14 cellular contexts compared by ENCODE assay signal in the genomic region with DNA sequence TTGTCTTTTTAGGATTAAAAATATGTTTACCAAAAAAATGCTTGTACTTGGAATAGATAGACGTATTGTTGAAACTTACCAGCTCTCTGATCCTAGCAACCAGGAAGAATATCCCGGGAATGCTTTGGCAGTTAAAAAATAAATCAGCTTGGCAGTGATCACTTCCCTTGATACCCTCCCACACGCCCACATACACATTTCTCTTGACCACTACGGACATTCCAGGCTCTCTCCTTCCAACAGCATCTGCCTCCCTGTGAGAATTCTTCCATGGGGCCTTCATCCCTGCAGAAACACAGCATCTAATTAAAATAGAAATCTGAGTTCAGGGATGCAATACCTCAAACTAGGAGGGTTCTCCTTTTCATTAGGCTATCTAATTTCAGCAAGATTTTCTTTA. TPM values are rescaled to one million over a fixed set of nuclear protein-coding genes. Genes with fewer than 3 reads are reported as not detected.
DNase-seq lines count a peak whose midpoint lies in the region; ATAC-seq, FAIRE-seq and TF ChIP-seq lines count a peak whose summit lies in the region.
"Had no signal": no experiment of that assay in that cellular context is flagged by ENCODE, and none has a peak within 500 bp of the region (broad histone marks: within the 10 kb centered on the region; RNA-seq: fewer than 3 reads in every experiment).

No MANE protein-coding gene starts in this region.

- intact Hi-C loops in HCT116 (cut with micrococcal nuclease), result loop anchor here (2.0 to 10.0 kb wide), 2 partner anchors 107 to 457 kb away; a partner anchor contains a TSS
- intact Hi-C loops in CD8-positive, alpha-beta T cell (cut with DNase I, micrococcal nuclease), result no loop called here

- H3K4me3 Mint-ChIP-seq in astrocyte (ENCODE audit: unreplicated experiment), result peak overlapping the region; percentile 67
- no peak overlapping the region for H3K4me3 Mint-ChIP-seq in CD8-positive, alpha-beta T cell
- H3K4me3 Mint-ChIP-seq: GM23338 had no signal

- BruUV-seq in HCT116 (replicated peaks; lab: Mats Ljungman, UMichigan), result no TSS peak

- H3K4me3 ChIP-seq in HCT116 (replicated peaks in 1 of 2; ENCODE audit: low read depth in 1 of 2, low read length in 2 of 2) (0 out of 4 replicates have a peak overlapping the region, but pooled peaks of 1 of the 2 experiments have one; percentile 14), astrocyte (ENCODE audit: insufficient read depth, low read depth, low read length) (no peak overlapping the region), skeletal muscle satellite cell (ENCODE audit: low read length) (peak overlapping the region; percentile 24)
- no peak overlapping the region for H3K4me3 ChIP-seq in CD8-positive, alpha-beta T cell (ENCODE audit: low read depth, low read length)
- H3K4me3 ChIP-seq: ascending aorta, GM23338, upper lobe of right lung had no signal

- H3K36me3 Mint-ChIP-seq in astrocyte (ENCODE audit: low read depth, unreplicated experiment), result no peaks in the 10 kb centered on the region
- H3K36me3 Mint-ChIP-seq in CD8-positive, alpha-beta T cell, result no peaks in the 10 kb centered on the region

- H3K79me2 ChIP-seq in HCT116 (ENCODE audit: insufficient read depth, low read length) (no peaks in the 10 kb centered on the region), astrocyte (ENCODE audit: insufficient read depth, low read length) (no peaks in the 10 kb centered on the region)

- peaks cover 45% of the 10 kb centered on the region for H3K4me1 Mint-ChIP-seq in astrocyte (ENCODE audit: low read depth, unreplicated experiment)
- no peaks in the 10 kb centered on the region for H3K4me1 Mint-ChIP-seq in CD8-positive, alpha-beta T cell (ENCODE audit: low read depth)
- H3K4me1 Mint-ChIP-seq: GM23338 had no signal

- CTCF ChIA-PET in HCT116 (lab: Charles Lee), result interaction anchor here (3.2 kb wide), 1 partner anchor 102 kb away, joined by 33 read pairs; a partner anchor contains a TSS
- CTCF ChIA-PET in CD8-positive, alpha-beta T cell (lab: Charles Lee), result no interaction called here

- no peaks in the 10 kb centered on the region for H3K27me3 ChIP-seq in HCT116 (ENCODE audit: insufficient read depth, low read length)
- H3K27me3 ChIP-seq in astrocyte (ENCODE audit: insufficient read depth, low read length), result no peaks in the 10 kb centered on the region
- no peaks in the 10 kb centered on the region for H3K27me3 ChIP-seq in skeletal muscle satellite cell (ENCODE audit: control insufficient read depth, insufficient read depth, low read length)
- H3K27me3 ChIP-seq in CD8-positive, alpha-beta T cell (ENCODE audit: insufficient read depth, low read length), result no peaks in the 10 kb centered on the region
- H3K27me3 ChIP-seq: ascending aorta, upper lobe of right lung had no signal

- POLR2A ChIA-PET in HCT116 (lab: Charles Lee), result interaction anchor here (0.8 to 1.6 kb wide), 2 partner anchors 102 to 103 kb away, joined by 3 to 4 read pairs; no protein-coding TSS in a partner anchor
- POLR2A ChIA-PET in CD8-positive, alpha-beta T cell (lab: Charles Lee), result no interaction called here

- no peak for TF ChIP-seq CTCF in HCT116 (IDR thresholded peaks at IDR 0.05 in 2 of 3, conservative IDR thresholded peaks at IDR 0.05 in 1 of 3; ENCODE audit: borderline replicate concordance in 1 of 3, insufficient read depth in 1 of 3, low read depth in 2 of 3, low read length in 2 of 3)
- no peak for TF ChIP-seq CTCF in astrocyte (IDR thresholded peaks at IDR 0.05; ENCODE audit: insufficient read depth, low read depth, low read length)
- no peak for TF ChIP-seq CTCF in CD8-positive, alpha-beta T cell (IDR thresholded peaks at IDR 0.05)

- no peaks in the 10 kb centered on the region for H3K9me2 ChIP-seq in HCT116 (ENCODE audit: insufficient read depth)

- H3K36me3 ChIP-seq in HCT116 (ENCODE audit: control insufficient read depth in 1 of 2, insufficient read depth in 2 of 2, low read length in 2 of 2) (no peaks in the 10 kb centered on the region), astrocyte (ENCODE audit: insufficient read depth, low read length) (no peaks in the 10 kb centered on the region), skeletal muscle satellite cell (ENCODE audit: insufficient read depth, low read length) (no peaks in the 10 kb centered on the region)
- no peaks in the 10 kb centered on the region for H3K36me3 ChIP-seq in CD8-positive, alpha-beta T cell (ENCODE audit: insufficient read depth, low read length)
- H3K36me3 ChIP-seq: ascending aorta, upper lobe of right lung had no signal

- peak overlapping the region; percentile 64 for H3K4me2 ChIP-seq in HCT116 (ENCODE audit: low read length)
- peak overlapping the region; percentile 71 for H3K4me2 ChIP-seq in astrocyte (ENCODE audit: low read length)
- H3K4me2 ChIP-seq in skeletal muscle satellite cell (ENCODE audit: low read length), result peak overlapping the region; percentile 54
- H3K4me2 ChIP-seq: GM23338 had no signal

- H3K9me3 ChIP-seq in HCT116 (ENCODE audit: control insufficient read depth in 1 of 2, insufficient read depth in 1 of 2, low read depth in 1 of 2, low read length in 2 of 2), result no peaks in the 10 kb centered on the region
- H3K9me3 ChIP-seq in astrocyte (ENCODE audit: insufficient read depth, low read depth, low read length), result no peaks in the 10 kb centered on the region
- no peaks in the 10 kb centered on the region for H3K9me3 ChIP-seq in skeletal muscle satellite cell (replicated peaks; ENCODE audit: low read length)
- H3K9me3 ChIP-seq in CD8-positive, alpha-beta T cell (ENCODE audit: low read length), result no peaks in the 10 kb centered on the region
- H3K9me3 ChIP-seq: ascending aorta, upper lobe of right lung had no signal

- H3K9me3 Mint-ChIP-seq in astrocyte (ENCODE audit: unreplicated experiment), result no peaks in the 10 kb centered on the region
- no peaks in the 10 kb centered on the region for H3K9me3 Mint-ChIP-seq in CD8-positive, alpha-beta T cell
- H3K9me3 Mint-ChIP-seq: GM23338 had no signal

- no peaks in the 10 kb centered on the region for H3K27me3 Mint-ChIP-seq in astrocyte (ENCODE audit: low read depth, unreplicated experiment)
- peaks cover 11% of the 10 kb centered on the region for H3K27me3 Mint-ChIP-seq in CD8-positive, alpha-beta T cell (ENCODE audit: low read depth)

- no peak for TF ChIP-seq RAD21 in HCT116 (IDR thresholded peaks at IDR 0.05; ENCODE audit: low read depth)

- TF ChIP-seq POLR2A in HCT116 (IDR thresholded peaks at IDR 0.05; ENCODE audit: borderline replicate concordance, extremely low read depth, insufficient read depth, insufficient read length), result no peak

- peak; percentile 69 for ATAC-seq in HCT116
- ATAC-seq in CD8-positive, alpha-beta T cell, result no peak
- ATAC-seq in HG03442 (IDR thresholded peaks at IDR 0.05; ENCODE audit: unreplicated experiment), result no peak
- ATAC-seq: GM23338, upper lobe of right lung had no signal

- RAD21 ChIA-PET in HCT116 (lab: Charles Lee; ENCODE audit: low non-redundant PET in 1 of 2, low total read pairs in 2 of 2, uncharacterized antibody in 2 of 2, unreplicated experiment in 2 of 2), result interaction anchor here in 1 of 2 experiments (1.2 kb wide), 1 partner anchor 103 kb away, joined by 5 read pairs; a partner anchor contains a TSS

- peak; percentile 83 for FAIRE-seq in astrocyte (lab: Jason Lieb, UNC)

- peak overlapping the region; percentile 39; the same call in 1 of the 2 replicates for H3K27ac ChIP-seq in HCT116 (ENCODE audit: low read depth, low read length)
- peak overlapping the region; percentile 84 for H3K27ac ChIP-seq in astrocyte (ENCODE audit: low read depth, low read length)
- H3K27ac ChIP-seq in CD8-positive, alpha-beta T cell (ENCODE audit: low read depth, low read length), result no peak overlapping the region
- H3K27ac ChIP-seq: ascending aorta, upper lobe of right lung had no signal

- peak; percentile 34 for DNase-seq in HCT116 (ENCODE audit: low read depth, low spot score)
- peak; percentile 97 for DNase-seq in astrocyte (ENCODE audit: low read depth)
- DNase-seq in foreskin melanocyte, result peak; percentile 58
- DNase-seq in UCSD-AML1 (lab: John Stamatoyannopoulos, UW; ENCODE audit: unreplicated experiment), result no peak
- no peak for DNase-seq in CD8-positive, alpha-beta T cell
- no peak for DNase-seq in DMS 273 (lab: John Stamatoyannopoulos, UW; ENCODE audit: unreplicated experiment)
- DNase-seq: mesendoderm; NK-92 treated with Interleukin-12 subunit alpha and Interleukin-12 subunit beta, amount 100 ng/mL, for 24 hours; right cardiac atrium; upper lobe of right lung had no signal

- peak overlapping the region; percentile 88 for H2AFZ ChIP-seq in HCT116 (ENCODE audit: low read depth, low read length, poor library complexity, severe bottlenecking)
- no peak overlapping the region for H2AFZ ChIP-seq in astrocyte (ENCODE audit: low read depth, low read length)
- H2AFZ ChIP-seq: GM23338 had no signal

- H3K27ac Mint-ChIP-seq in astrocyte (ENCODE audit: unreplicated experiment), result peak overlapping the region; percentile 92
- H3K27ac Mint-ChIP-seq in CD8-positive, alpha-beta T cell, result no peak overlapping the region
- H3K27ac Mint-ChIP-seq: GM23338 had no signal

- H4K20me1 ChIP-seq in HCT116 (ENCODE audit: insufficient read depth), result no peaks in the 10 kb centered on the region
- H4K20me1 ChIP-seq in astrocyte (ENCODE audit: insufficient read depth, low read length), result no peaks in the 10 kb centered on the region

- H3K4me1 ChIP-seq in HCT116 (ENCODE audit: control insufficient read depth in 1 of 2, insufficient read depth in 2 of 2, low read length in 2 of 2) (peaks cover 22 to 25% of the 10 kb centered on the region in 2 experiments), astrocyte (ENCODE audit: insufficient read depth, low read length) (peaks cover 18% of the 10 kb centered on the region), skeletal muscle satellite cell (ENCODE audit: control insufficient read depth, insufficient read depth, low read length) (peaks cover 64% of the 10 kb centered on the region)
- H3K4me1 ChIP-seq in CD8-positive, alpha-beta T cell (ENCODE audit: insufficient read depth, low read length), result no peaks in the 10 kb centered on the region
- H3K4me1 ChIP-seq: ascending aorta, upper lobe of right lung had no signal

- H3K9ac ChIP-seq in HCT116 (ENCODE audit: low read length) (0 out of 2 replicates have a peak overlapping the region, but pooled peaks have one; percentile 2), astrocyte (ENCODE audit: low read length) (peak overlapping the region; percentile 64), skeletal muscle satellite cell (ENCODE audit: low read depth, low read length) (peak overlapping the region; percentile 75)

TF ChIP-seq in HCT116, 20 proteins besides CTCF, POLR2A, EP300 and RAD21:
- TF ChIP-seq EGR1 (IDR thresholded peaks at IDR 0.05; ENCODE audit: low read depth) (peak; percentile 77), SRF (IDR thresholded peaks at IDR 0.05; ENCODE audit: low read depth) (no peak)

RNA-seq across cellular contexts. Expression of a gene that starts 57.9 kb away (rescaled TPM):
- total RNA-seq in HCT116 (2021; ENCODE audit: unreplicated experiment) (0.76 TPM), astrocyte (14.4 and 18.7 TPM in 2 replicates)
- 0.47 and 0.56 TPM in 2 replicates for polyA plus RNA-seq in HCT116 (2012)
- 14.2 and 16.5 TPM in 2 replicates for total RNA-seq in skeletal muscle satellite cell (2012; rRNA removed)
- under 1 TPM; 0.25 to 0.38 TPM for total RNA-seq in CD8-positive, alpha-beta T cell
- polyA plus RNA-seq: GM23338 had no signal

Comparison
In these comparisons a context has a peak if more than half of its experiments do, and no peak if none do; other contexts are left out.
1. DNase-seq: peak in HCT116 (single experiment), astrocyte (single experiment) and foreskin melanocyte (single experiment); none in UCSD-AML1 (single experiment), CD8-positive, alpha-beta T cell (0 of 7) and DMS 273 (single experiment).
2. H3K9ac ChIP-seq: peak in every context shown above with its lines; median percentile 75 in skeletal muscle satellite cell; 64 in astrocyte; 2 in HCT116.
3. Peak in every context shown above with its lines, with median percentiles within 50 percentile points of each other: H3K4me2 ChIP-seq.